In the genomic region with DNA sequence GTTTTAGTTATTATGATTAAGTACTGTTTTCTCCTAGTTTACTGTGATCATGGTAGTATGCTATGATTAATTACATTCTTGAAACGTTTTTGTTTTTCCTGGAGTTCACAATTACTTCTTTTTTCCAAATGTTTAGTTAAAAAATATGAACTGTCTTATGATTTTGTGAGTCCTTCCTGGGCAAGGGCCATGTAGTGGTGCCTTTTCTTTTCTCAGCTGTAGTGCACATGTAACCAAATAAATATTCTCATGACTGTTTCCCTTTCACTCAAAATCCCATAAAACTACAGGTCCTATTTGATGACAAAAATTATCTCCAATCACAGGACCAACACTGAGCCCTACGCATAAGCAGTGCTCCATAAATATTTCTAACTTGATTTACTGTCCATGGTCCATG, we compare ENCODE assay signal across 27 cellular contexts.
"Had no signal": no experiment of that assay in that cellular context is flagged by ENCODE, and none has a peak within 500 bp of the region (broad histone marks: within the 10 kb centered on the region; RNA-seq: fewer than 3 reads in every experiment).

No MANE protein-coding gene starts in this region.

- H3K4me3 ChIP-seq: ascending aorta, coronary artery, esophagus muscularis mucosa had no signal

- H3K9me3 Mint-ChIP-seq: activated CD4-positive, alpha-beta memory T cell treated with anti-CD3 and anti-CD28 coated beads for 36 hours; activated CD4-positive, alpha-beta T cell treated with anti-CD3 and anti-CD28 coated beads, Interleukin-2, amount 10 ng/mL, durations not matched to agents 24 days and 14 days; activated naive CD4-positive, alpha-beta T cell treated with anti-CD3 and anti-CD28 coated beads, Interleukin-2, amount 10 ng/mL, durations not matched to agents 7 days and 5 days; activated naive CD4-positive, alpha-beta T cell treated with anti-CD3 and anti-CD28 coated beads, Interleukin-2, amount 50 U/mL, for 72 hours; activated T-helper 1 cell treated with anti-CD3 and anti-CD28 coated beads, Interleukin-12 subunit alpha, Interleukin-12 subunit beta, Interleukin-2, Interleukin-4 antibody, amounts not matched to agents 30 ng/mL and 10 ng/mL and 1 ng/mL, durations not matched to agents 14 hours and 24 hours and 36 hours; activated T-helper 2 cell treated with anti-CD3 and anti-CD28 coated beads, Interferon-gamma antibody, Interleukin-2, Interleukin-4, amounts not matched to agents 10 μg/mL and 5 μg/mL and 100 μg/mL, durations not matched to agents 14 hours and 24 hours and 36 hours; central memory CD8-positive, alpha-beta T cell; dendritic cell treated with granulocyte-macrophage colony-stimulating factor and Interleukin-4, amounts not matched to agents 40 ng/mL and 50 ng/mL, for 4 days; endodermal cell had no signal

- DNase-seq: activated CD4-positive, alpha-beta memory T cell treated with anti-CD3 and anti-CD28 coated beads for 36 hours; activated CD4-positive, alpha-beta T cell treated with anti-CD3 and anti-CD28 coated beads for 36 hours; activated CD4-positive, alpha-beta T cell treated with anti-CD3 and anti-CD28 coated beads, Interleukin-2, amount 10 ng/mL, durations not matched to agents 24 days and 14 days; activated CD4-positive, CD25-positive, alpha-beta regulatory T cell; activated CD4-positive, CD25-positive, alpha-beta regulatory T cell treated with anti-CD3 and anti-CD28 coated beads, Interleukin-2, amount 50 U/mL, for 72 hours; activated CD8-positive, alpha-beta memory T cell treated with anti-CD3 and anti-CD28 coated beads, Interleukin-2, amount 10 ng/mL, durations not matched to agents 7 days and 5 days; activated CD8-positive, alpha-beta memory T cell treated with anti-CD3 and anti-CD28 coated beads, Interleukin-2, amount 50 U/mL, for 4 hours; activated CD8-positive, alpha-beta T cell treated with anti-CD3 and anti-CD28 coated beads, Interleukin-2, amount 10 ng/mL, durations not matched to agents 7 days and 5 days; activated effector memory CD4-positive, alpha-beta T cell treated with anti-CD3 and anti-CD28 coated beads, Interleukin-2, amount 50 U/mL, for 16 hours; activated naive CD4-positive, alpha-beta T cell treated with anti-CD3 and anti-CD28 coated beads, Interleukin-2, amount 10 ng/mL, durations not matched to agents 7 days and 5 days; activated naive CD8-positive, alpha-beta T cell treated with anti-CD3 and anti-CD28 coated beads, Interleukin-2, amount 10 ng/mL, durations not matched to agents 7 days and 5 days; activated T-cell treated with anti-CD3 and anti-CD28 coated beads, Interleukin-2, amount 50 U/mL, for 1 hour; activated T-cell treated with anti-CD3 and anti-CD28 coated beads, Interleukin-2, amount 50 U/mL, for 48 hours; dorsolateral prefrontal cortex; effector memory CD4-positive, alpha-beta T cell; endodermal cell; erythroblast; T-helper 2 cell had no signal

- H3K4me1 Mint-ChIP-seq: activated CD4-positive, alpha-beta T cell treated with anti-CD3 and anti-CD28 coated beads, Interleukin-2, amount 10 ng/mL, durations not matched to agents 24 days and 14 days; activated CD8-positive, alpha-beta memory T cell treated with anti-CD3 and anti-CD28 coated beads, Interleukin-2, amount 10 ng/mL, durations not matched to agents 7 days and 5 days; activated naive CD4-positive, alpha-beta T cell treated with anti-CD3 and anti-CD28 coated beads, Interleukin-2, amount 10 ng/mL, durations not matched to agents 7 days and 5 days; activated naive CD8-positive, alpha-beta T cell treated with anti-CD3 and anti-CD28 coated beads, Interleukin-2, amount 10 ng/mL, durations not matched to agents 7 days and 5 days; brain; central memory CD8-positive, alpha-beta T cell; endodermal cell had no signal

- H3K27ac Mint-ChIP-seq: activated CD4-positive, alpha-beta memory T cell treated with anti-CD3 and anti-CD28 coated beads for 36 hours; activated CD4-positive, alpha-beta T cell treated with anti-CD3 and anti-CD28 coated beads for 36 hours; activated CD4-positive, alpha-beta T cell treated with anti-CD3 and anti-CD28 coated beads, Interleukin-2, amount 10 ng/mL, durations not matched to agents 24 days and 14 days; activated CD8-positive, alpha-beta memory T cell treated with anti-CD3 and anti-CD28 coated beads, Interleukin-2, amount 10 ng/mL, durations not matched to agents 7 days and 5 days; activated CD8-positive, alpha-beta T cell treated with anti-CD3 and anti-CD28 coated beads, Interleukin-2, amount 10 ng/mL, durations not matched to agents 7 days and 5 days; activated naive CD4-positive, alpha-beta T cell treated with anti-CD3 and anti-CD28 coated beads, Interleukin-2, amount 10 ng/mL, durations not matched to agents 7 days and 5 days; activated naive CD4-positive, alpha-beta T cell treated with anti-CD3 and anti-CD28 coated beads, Interleukin-2, amount 50 U/mL, for 72 hours; activated naive CD8-positive, alpha-beta T cell treated with anti-CD3 and anti-CD28 coated beads, Interleukin-2, amount 10 ng/mL, durations not matched to agents 7 days and 5 days; activated T-helper 1 cell treated with anti-CD3 and anti-CD28 coated beads, Interleukin-12 subunit alpha, Interleukin-12 subunit beta, Interleukin-2, Interleukin-4 antibody, amounts not matched to agents 30 ng/mL and 10 ng/mL and 1 ng/mL, durations not matched to agents 14 hours and 24 hours and 36 hours; activated T-helper 2 cell treated with anti-CD3 and anti-CD28 coated beads, Interferon-gamma antibody, Interleukin-2, Interleukin-4, amounts not matched to agents 10 μg/mL and 5 μg/mL and 100 μg/mL, durations not matched to agents 14 hours and 24 hours and 36 hours; brain; dendritic cell treated with granulocyte-macrophage colony-stimulating factor and Interleukin-4, amounts not matched to agents 40 ng/mL and 50 ng/mL, for 4 days; endodermal cell had no signal

- H3K4me1 ChIP-seq: ascending aorta, esophagus muscularis mucosa had no signal

- H3K9me3 ChIP-seq: ascending aorta, esophagus muscularis mucosa had no signal

- H3K36me3 ChIP-seq: ascending aorta, esophagus muscularis mucosa had no signal

- H3K36me3 Mint-ChIP-seq: activated CD4-positive, alpha-beta memory T cell treated with anti-CD3 and anti-CD28 coated beads for 36 hours; activated CD8-positive, alpha-beta memory T cell treated with anti-CD3 and anti-CD28 coated beads, Interleukin-2, amount 10 ng/mL, durations not matched to agents 7 days and 5 days; activated naive CD4-positive, alpha-beta T cell treated with anti-CD3 and anti-CD28 coated beads, Interleukin-2, amount 10 ng/mL, durations not matched to agents 7 days and 5 days; activated naive CD4-positive, alpha-beta T cell treated with anti-CD3 and anti-CD28 coated beads, Interleukin-2, amount 50 U/mL, for 72 hours; activated naive CD8-positive, alpha-beta T cell treated with anti-CD3 and anti-CD28 coated beads, Interleukin-2, amount 10 ng/mL, durations not matched to agents 7 days and 5 days; brain had no signal

- H3K4me3 Mint-ChIP-seq: activated CD4-positive, alpha-beta memory T cell treated with anti-CD3 and anti-CD28 coated beads for 36 hours; activated CD4-positive, alpha-beta T cell treated with anti-CD3 and anti-CD28 coated beads for 36 hours; activated CD4-positive, alpha-beta T cell treated with anti-CD3 and anti-CD28 coated beads, Interleukin-2, amount 10 ng/mL, durations not matched to agents 24 days and 14 days; activated CD8-positive, alpha-beta memory T cell treated with anti-CD3 and anti-CD28 coated beads, Interleukin-2, amount 10 ng/mL, durations not matched to agents 7 days and 5 days; activated CD8-positive, alpha-beta T cell treated with anti-CD3 and anti-CD28 coated beads, Interleukin-2, amount 10 ng/mL, durations not matched to agents 7 days and 5 days; activated naive CD4-positive, alpha-beta T cell treated with anti-CD3 and anti-CD28 coated beads, Interleukin-2, amount 10 ng/mL, durations not matched to agents 7 days and 5 days; activated naive CD8-positive, alpha-beta T cell treated with anti-CD3 and anti-CD28 coated beads, Interleukin-2, amount 10 ng/mL, durations not matched to agents 7 days and 5 days; activated T-helper 1 cell treated with anti-CD3 and anti-CD28 coated beads, Interleukin-12 subunit alpha, Interleukin-12 subunit beta, Interleukin-2, Interleukin-4 antibody, amounts not matched to agents 30 ng/mL and 10 ng/mL and 1 ng/mL, durations not matched to agents 14 hours and 24 hours and 36 hours; brain; central memory CD8-positive, alpha-beta T cell; dendritic cell treated with granulocyte-macrophage colony-stimulating factor and Interleukin-4, amounts not matched to agents 40 ng/mL and 50 ng/mL, for 4 days; endodermal cell had no signal

- H3K27me3 ChIP-seq: ascending aorta, dorsolateral prefrontal cortex, esophagus muscularis mucosa had no signal

- H3K27ac ChIP-seq: ascending aorta, coronary artery, dorsolateral prefrontal cortex, esophagus muscularis mucosa had no signal
